In genomic region chr17:51118330-51119195, GRCh38 we compare ENCODE assay signal across 8 cellular contexts. TPM values are rescaled to one million over a fixed set of nuclear protein-coding genes. Genes with fewer than 3 reads are reported as not detected.
DNase-seq lines count a peak whose midpoint lies in the region; ATAC-seq, FAIRE-seq and TF ChIP-seq lines count a peak whose summit lies in the region.

No MANE protein-coding gene starts in this region.

- H3K27ac ChIP-seq in iPS-20b (ENCODE audit: low read length) (no peak overlapping the region), suprapubic skin (peak overlapping the region; percentile 100)

- DNase-seq in COLO668 (lab: John Stamatoyannopoulos, UW; ENCODE audit: unreplicated experiment) = peak; percentile 82
- DNase-seq in MG63 = peak; percentile 19
- no peak for DNase-seq in WTC11 (ENCODE audit: low spot score)
- no peak for DNase-seq in suprapubic skin (ENCODE audit: low spot score in 2 of 2)
- no peak for DNase-seq in mesenteric fat pad (ENCODE audit: low spot score)
- no peak for DNase-seq in hippocampal formation (lab: John Stamatoyannopoulos, UW)
- no peak for DNase-seq in RCC 7860 (ENCODE audit: low spot score)

- 35% methylated on average over 14 of the region's 14 CpGs for WGBS in suprapubic skin

- peak overlapping the region; percentile 88; the same call in 1 of the 2 replicates for H3K9ac ChIP-seq in iPS-20b (ENCODE audit: low read depth, low read length)

- H3K36me3 ChIP-seq in MG63 (peaks cover 9% of the 10 kb centered on the region; the same call in 1 of the 2 replicates), iPS-20b (ENCODE audit: insufficient read depth, low read depth, low read length) (no peaks in the 10 kb centered on the region), suprapubic skin (no peaks in the 10 kb centered on the region)

- CTCF ChIA-PET in WTC11 (lab: Charles Lee) = interaction anchor here (0.8 to 1.2 kb wide), 2 partner anchors 35 to 118 kb away, joined by 3 to 4 read pairs; partner anchors contain the start of gene NME1

- POLR2A ChIA-PET in WTC11 (lab: Charles Lee) = no interaction called here

- H3K4me1 ChIP-seq in iPS-20b (ENCODE audit: insufficient read depth, low read length) (peaks cover 3% of the 10 kb centered on the region; the same call in 1 of the 2 replicates), suprapubic skin (peaks cover 48% of the 10 kb centered on the region)

- H3K9me3 ChIP-seq in MG63 (no peaks in the 10 kb centered on the region), iPS-20b (ENCODE audit: insufficient read depth, low read depth, low read length) (no peaks in the 10 kb centered on the region), suprapubic skin (no peaks in the 10 kb centered on the region)

- no peak for TF ChIP-seq EP300 in suprapubic skin (IDR thresholded peaks at IDR 0.05)

- H3K9me3 Mint-ChIP-seq in WTC11 = no peaks in the 10 kb centered on the region

- TF ChIP-seq CTCF in WTC11 (IDR thresholded peaks at IDR 0.05) = no peak
- TF ChIP-seq CTCF in suprapubic skin (IDR thresholded peaks at IDR 0.05) = no peak

- peak overlapping the region; percentile 55; the same call in 1 of the 2 replicates for H3K27ac Mint-ChIP-seq in WTC11

- H3K4me1 Mint-ChIP-seq in WTC11 = peaks cover 27% of the 10 kb centered on the region

- no peak for ATAC-seq in WTC11

- no peaks in the 10 kb centered on the region for H3K36me3 Mint-ChIP-seq in WTC11

- no peak for TF ChIP-seq POLR2A in suprapubic skin (IDR thresholded peaks at IDR 0.05)

- H3K4me3 Mint-ChIP-seq in WTC11 = peak overlapping the region; percentile 95

- H3K27me3 ChIP-seq in MG63 (no peaks in the 10 kb centered on the region), iPS-20b (ENCODE audit: insufficient read depth, low read length) (no peaks in the 10 kb centered on the region), suprapubic skin (no peaks in the 10 kb centered on the region)

- H3K4me3 ChIP-seq in MG63 (peak overlapping the region; percentile 95), iPS-20b (ENCODE audit: low read length) (peak overlapping the region; percentile 97), suprapubic skin (peak overlapping the region; percentile 75)

- FAIRE-seq in RCC 7860 (lab: Jason Lieb, UNC) = no peak

- H3K27me3 Mint-ChIP-seq in WTC11 (ENCODE audit: low read depth) = no peaks in the 10 kb centered on the region

TF ChIP-seq in WTC11, 78 proteins besides CTCF, POLR2A, EP300 and RAD21:
- TF ChIP-seq SOX15 (CRISPR knock-in tag; IDR thresholded peaks at IDR 0.05) (no peak), PREB (CRISPR knock-in tag; IDR thresholded peaks at IDR 0.05; ENCODE audit: borderline replicate concordance) (no peak), AFF4 (CRISPR knock-in tag; IDR thresholded peaks at IDR 0.05; ENCODE audit: borderline replicate concordance) (no peak), NFATC4 (CRISPR knock-in tag; IDR thresholded peaks at IDR 0.05) (no peak), FOXK1 (CRISPR knock-in tag; IDR thresholded peaks at IDR 0.05) (no peak), TEAD4 (CRISPR knock-in tag; IDR thresholded peaks at IDR 0.05) (no peak), JUN (CRISPR knock-in tag; IDR thresholded peaks at IDR 0.05) (no peak), NR3C1 (CRISPR knock-in tag; conservative IDR thresholded peaks at IDR 0.05; ENCODE audit: low read depth) (no peak)

RNA-seq across cellular contexts. Expression of gene SPAG9, which starts 2.1 kb away (rescaled TPM):
- total RNA-seq in MG63 (2014; rRNA removed; shearing (Covaris generic); ENCODE audit: low replicate concordance) = 53.8 and 65.5 TPM in 2 replicates
- total RNA-seq in WTC11 (2021) (39.6 to 51.9 TPM (median 41.4 TPM) in 3 replicates), suprapubic skin (100 to 1,000 TPM in 1 of 4 donors, 10 to 100 TPM in 3; 68.8 to 176 (median 80.6) TPM), mesenteric fat pad (99.6 TPM)

RNA-seq across cellular contexts. Expression of gene NME1, which starts 34.8 kb away (rescaled TPM):
- 786 and 881 TPM in 2 replicates for total RNA-seq in MG63 (2014; rRNA removed; shearing (Covaris generic); ENCODE audit: low replicate concordance)
- total RNA-seq in WTC11 (2021) = 210 to 238 TPM (median 210 TPM) in 3 replicates
- total RNA-seq in suprapubic skin = 10 to 100 TPM; 21.1 to 67.6 (median 61.1) TPM
- 118 TPM for total RNA-seq in mesenteric fat pad

RNA-seq across cellular contexts. Expression of gene NME2, which starts 47.6 kb away (rescaled TPM):
- total RNA-seq in MG63 (2014; rRNA removed; shearing (Covaris generic); ENCODE audit: low replicate concordance) = 1,130 and 1,229 TPM in 2 replicates
- total RNA-seq in WTC11 (2021) (746 to 781 TPM (median 746 TPM) in 3 replicates), suprapubic skin (100 to 1,000 TPM; 239 to 695 (median 466) TPM), mesenteric fat pad (508 TPM)

Comparison
In these comparisons a context has a peak if more than half of its experiments do, and no peak if none do; other contexts are left out.
1. DNase-seq: peak in COLO668 (single experiment) and MG63 (single experiment); none in WTC11 (single experiment), suprapubic skin (0 of 2), mesenteric fat pad (single experiment), hippocampal formation (0 of 2) and RCC 7860 (single experiment).
2. Peak in every context shown above with its lines, with median percentiles within 50 percentile points of each other: H3K4me3 ChIP-seq.